In the genomic region with DNA sequence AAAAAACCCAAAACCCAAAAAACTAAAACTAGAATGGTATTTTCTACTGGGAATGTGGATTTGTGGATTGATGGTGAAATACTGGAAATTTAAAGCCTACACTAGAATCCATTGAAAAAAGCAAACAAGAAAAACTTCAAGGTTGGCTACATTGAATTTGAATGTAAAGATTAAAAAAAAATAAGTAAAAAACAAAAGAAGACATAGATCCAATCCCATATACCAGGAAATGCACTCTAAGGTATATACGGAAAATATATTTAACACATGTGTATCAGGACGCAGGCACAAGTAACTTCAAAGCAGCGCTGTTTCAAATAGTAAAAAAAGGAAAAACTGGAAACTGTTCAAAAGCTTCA, we compare ENCODE assay signal across 8 cellular contexts. TPM values are rescaled to one million over a fixed set of nuclear protein-coding genes. Genes with fewer than 3 reads are reported as not detected.
DNase-seq lines count a peak whose midpoint lies in the region; ATAC-seq and TF ChIP-seq lines count a peak whose summit lies in the region.

No MANE protein-coding gene starts in this region.

- H3K27me3 Mint-ChIP-seq in dendritic cell treated with granulocyte-macrophage colony-stimulating factor and Interleukin-4, amounts not matched to agents 40 ng/mL and 50 ng/mL, for 4 days, result no peaks in the 10 kb centered on the region
- H3K27me3 Mint-ChIP-seq in naive thymus-derived CD4-positive, alpha-beta T cell, result peaks cover 0 to 18% (median 0%) of the 10 kb centered on the region in 5 donors

- no peaks in the 10 kb centered on the region for H3K4me1 Mint-ChIP-seq in dendritic cell treated with granulocyte-macrophage colony-stimulating factor and Interleukin-4, amounts not matched to agents 40 ng/mL and 50 ng/mL, for 4 days (ENCODE audit: low read depth)
- H3K4me1 Mint-ChIP-seq in naive thymus-derived CD4-positive, alpha-beta T cell, result peaks cover 13 to 36% (median 25%) of the 10 kb centered on the region in 7 donors

- peak overlapping the region; percentile 78 for H3K4me2 ChIP-seq in Karpas-422 (ENCODE audit: low read depth, low read length, poor library complexity, severe bottlenecking)

- H3K9me3 ChIP-seq in Karpas-422 (ENCODE audit: low read length), result no peaks in the 10 kb centered on the region
- no peaks in the 10 kb centered on the region for H3K9me3 ChIP-seq in naive thymus-derived CD4-positive, alpha-beta T cell (ENCODE audit: control insufficient read depth in 2 of 3, low read length in 3 of 3)

- H3K36me3 Mint-ChIP-seq in dendritic cell treated with granulocyte-macrophage colony-stimulating factor and Interleukin-4, amounts not matched to agents 40 ng/mL and 50 ng/mL, for 4 days (ENCODE audit: low read depth), result peaks cover 12% of the 10 kb centered on the region
- H3K36me3 Mint-ChIP-seq in naive thymus-derived CD4-positive, alpha-beta T cell, result peaks cover 0 to 4% (median 0%) of the 10 kb centered on the region in 5 donors

- DNase-seq in AG09309 (ENCODE audit: low read depth), result no peak
- DNase-seq in Karpas-422, result no peak
- DNase-seq in naive thymus-derived CD4-positive, alpha-beta T cell, result no peak
- DNase-seq in CD1c-positive myeloid dendritic cell (ENCODE audit: extremely low spot score), result no peak
- no peak for DNase-seq in HUDEP-2 (lab: John Stamatoyannopoulos, UW; ENCODE audit: unreplicated experiment in 76 of 76)

- no peaks in the 10 kb centered on the region for H3K36me3 ChIP-seq in Karpas-422 (ENCODE audit: insufficient read depth, low read length)
- H3K36me3 ChIP-seq in naive thymus-derived CD4-positive, alpha-beta T cell (ENCODE audit: control insufficient read depth in 2 of 3, insufficient read depth in 3 of 3, low read length in 3 of 3), result no peaks in the 10 kb centered on the region

- H3K9ac ChIP-seq in Karpas-422 (ENCODE audit: low read length), result peak overlapping the region; percentile 81

- CTCF ChIA-PET in naive thymus-derived CD4-positive, alpha-beta T cell (lab: Charles Lee), result no interaction called here

- no peak for ATAC-seq in naive thymus-derived CD4-positive, alpha-beta T cell
- ATAC-seq in GM18502 (IDR thresholded peaks at IDR 0.05; ENCODE audit: poor library complexity, unreplicated experiment) (no peak), GM18511 (IDR thresholded peaks at IDR 0.05; ENCODE audit: unreplicated experiment) (no peak)

- no peaks in the 10 kb centered on the region for H4K20me1 ChIP-seq in Karpas-422 (ENCODE audit: insufficient read depth, low read depth, low read length)

- H2AFZ ChIP-seq in Karpas-422 (ENCODE audit: low read length), result peak overlapping the region; percentile 98

- no peaks in the 10 kb centered on the region for H3K79me2 ChIP-seq in Karpas-422 (ENCODE audit: low read length)

- no peak for TF ChIP-seq CTCF in AG09309 (IDR thresholded peaks at IDR 0.05; ENCODE audit: control insufficient read depth, insufficient read depth, low read depth, low read length, missing control alignments)

- H3K4me1 ChIP-seq in Karpas-422 (ENCODE audit: low read length), result peaks cover 16% of the 10 kb centered on the region
- peaks cover 6 to 9% of the 10 kb centered on the region in 2 donors for H3K4me1 ChIP-seq in naive thymus-derived CD4-positive, alpha-beta T cell (ENCODE audit: control insufficient read depth in 2 of 2, insufficient read depth in 2 of 2, low read length in 2 of 2)

- intact Hi-C loops in dendritic cell treated with granulocyte-macrophage colony-stimulating factor and Interleukin-4, amounts not matched to agents 40 ng/mL and 50 ng/mL, for 4 days (cut with micrococcal nuclease), result loop anchor here (2.0 kb wide), 2 partner anchors 20 to 66 kb away; partner anchors contain the start of genes NT5C3A and RP9
- intact Hi-C loops in naive thymus-derived CD4-positive, alpha-beta T cell (cut with micrococcal nuclease), result loop anchor here in 1 of 2 donors (2.0 to 5.0 kb wide), 3 partner anchors 74 to 1908 kb away; partner anchors contain the start of gene DPY19L1

- H3K4me3 ChIP-seq in AG09309 (ENCODE audit: control insufficient read depth, low read depth, low read length) (peak overlapping the region; percentile 66), Karpas-422 (ENCODE audit: low read length) (peak overlapping the region; percentile 85)
- H3K4me3 ChIP-seq in naive thymus-derived CD4-positive, alpha-beta T cell (ENCODE audit: low read length), result peak overlapping the region; percentile 80

- H3K27ac ChIP-seq in Karpas-422 (ENCODE audit: low read length), result no peak overlapping the region
- peak overlapping the region; percentile 78 for H3K27ac ChIP-seq in naive thymus-derived CD4-positive, alpha-beta T cell (ENCODE audit: low read depth, low read length)

- no peaks in the 10 kb centered on the region for H3K9me2 ChIP-seq in Karpas-422 (replicated peaks; ENCODE audit: insufficient read depth, low read length)

- H3K27ac Mint-ChIP-seq in dendritic cell treated with granulocyte-macrophage colony-stimulating factor and Interleukin-4, amounts not matched to agents 40 ng/mL and 50 ng/mL, for 4 days, result peak overlapping the region; percentile 82
- peak overlapping the region; percentile 84 to 95 (median 90) for H3K27ac Mint-ChIP-seq in naive thymus-derived CD4-positive, alpha-beta T cell

- POLR2A ChIA-PET in naive thymus-derived CD4-positive, alpha-beta T cell (lab: Charles Lee), result interaction anchor here (0.6 kb wide), 1 partner anchor 79 kb away, joined by 3 read pairs; no protein-coding TSS in a partner anchor

- no peaks in the 10 kb centered on the region for H3K9me3 Mint-ChIP-seq in dendritic cell treated with granulocyte-macrophage colony-stimulating factor and Interleukin-4, amounts not matched to agents 40 ng/mL and 50 ng/mL, for 4 days
- H3K9me3 Mint-ChIP-seq in naive thymus-derived CD4-positive, alpha-beta T cell, result peaks cover 0 to 3% (median 0%) of the 10 kb centered on the region in 11 donors

- H3K4me3 Mint-ChIP-seq in dendritic cell treated with granulocyte-macrophage colony-stimulating factor and Interleukin-4, amounts not matched to agents 40 ng/mL and 50 ng/mL, for 4 days, result peak overlapping the region; percentile 97
- H3K4me3 Mint-ChIP-seq in naive thymus-derived CD4-positive, alpha-beta T cell, result peak overlapping the region; percentile 94 to 99 (median 97)

- no peaks in the 10 kb centered on the region for H3K27me3 ChIP-seq in Karpas-422 (ENCODE audit: low read length)
- H3K27me3 ChIP-seq in naive thymus-derived CD4-positive, alpha-beta T cell (ENCODE audit: control insufficient read depth in 2 of 2, insufficient read depth in 2 of 2, low read length in 2 of 2), result no peaks in the 10 kb centered on the region

RNA-seq across cellular contexts. Expression of gene BBS9, which starts 0.8 kb away (rescaled TPM):
- total RNA-seq in Karpas-422 (2014; rRNA removed; shearing (Covaris generic); ENCODE audit: low replicate concordance), result 10.4 and 13.0 TPM in 2 replicates
- total RNA-seq in naive thymus-derived CD4-positive, alpha-beta T cell, result 10 to 100 TPM; 11.7 to 31.0 (median 28.3) TPM
- 10 to 100 TPM; 11.1 to 13.1 TPM for polyA plus RNA-seq in naive thymus-derived CD4-positive, alpha-beta T cell

RNA-seq across cellular contexts. Expression of gene RP9, which starts 19.4 kb away (rescaled TPM):
- total RNA-seq in Karpas-422 (2014; rRNA removed; shearing (Covaris generic); ENCODE audit: low replicate concordance), result 10.3 and 12.6 TPM in 2 replicates
- 10 to 100 TPM; 12.7 to 23.3 (median 14.7) TPM for total RNA-seq in naive thymus-derived CD4-positive, alpha-beta T cell
- 10 to 100 TPM; 20.4 to 21.5 TPM for polyA plus RNA-seq in naive thymus-derived CD4-positive, alpha-beta T cell
